Comparison of ENCODE assay signal across 9 cellular contexts in the genomic region with DNA sequence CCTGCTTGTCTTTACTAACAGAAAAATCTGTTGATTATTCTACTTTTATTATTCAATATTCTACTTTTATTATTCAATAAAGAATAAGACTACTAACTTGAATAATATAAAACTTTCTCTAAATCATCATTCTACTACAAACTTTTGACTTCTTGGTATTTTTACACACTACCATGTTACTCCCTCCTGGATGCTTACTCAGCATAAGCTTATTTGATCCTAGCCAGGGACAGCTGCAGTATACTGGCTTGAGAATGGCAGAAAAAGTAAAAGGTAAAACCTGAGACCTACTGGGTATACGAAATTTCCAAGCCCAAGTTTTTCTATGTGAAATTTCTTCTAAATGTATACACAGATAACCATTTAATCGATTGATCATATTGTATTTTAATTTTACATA.
"Had no signal": no experiment of that assay in that cellular context is flagged by ENCODE, and none has a peak within 500 bp of the region (broad histone marks: within the 10 kb centered on the region; RNA-seq: fewer than 3 reads in every experiment).

No MANE protein-coding gene starts in this region.

- DNase-seq: H9, HCEC 1CT, Karpas-422, KBM-7 had no signal

- ATAC-seq: GM23338 had no signal

- H3K27ac ChIP-seq: HL-60, KMS-11 had no signal

- H3K9ac ChIP-seq: KMS-11 had no signal

- H3K4me2 ChIP-seq: GM23338, KMS-11 had no signal

- H3K4me3 ChIP-seq: GM23338 had no signal

- FAIRE-seq: H1, H54 had no signal

- H2AFZ ChIP-seq: GM23338 had no signal
